12 cellular contexts compared by ENCODE assay signal in the genomic region with DNA sequence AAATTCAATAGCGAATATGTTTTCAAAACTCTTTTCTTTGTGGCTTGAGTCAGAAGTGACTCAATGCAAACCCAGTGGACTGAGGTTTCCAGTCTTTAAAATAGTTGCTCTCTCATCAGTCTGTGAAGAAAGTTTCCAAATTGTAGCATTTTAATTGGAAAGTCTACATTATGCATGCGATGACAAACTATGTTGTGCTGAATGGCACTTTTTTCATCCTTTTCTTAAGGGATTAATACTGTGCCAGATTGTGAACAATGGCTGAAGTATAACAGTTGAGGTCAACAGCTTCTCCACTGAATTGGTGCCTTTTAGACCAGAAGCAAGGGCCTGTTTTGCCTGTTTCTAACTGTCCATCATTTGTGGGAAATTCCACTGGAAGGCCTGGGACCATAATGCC.
DNase-seq lines count a peak whose midpoint lies in the region; ATAC-seq and TF ChIP-seq lines count a peak whose summit lies in the region.
"Had no signal": no experiment of that assay in that cellular context is flagged by ENCODE, and none has a peak within 500 bp of the region (broad histone marks: within the 10 kb centered on the region; RNA-seq: fewer than 3 reads in every experiment).

No MANE protein-coding gene starts in this region.

- no peak overlapping the region for H3K4me3 Mint-ChIP-seq in glutamatergic neuron (ENCODE audit: unreplicated experiment)

- peaks cover 23% of the 10 kb centered on the region for H3K4me1 Mint-ChIP-seq in glutamatergic neuron (ENCODE audit: low read depth, unreplicated experiment)

- H3K36me3 ChIP-seq in heart left ventricle (peaks cover 0 to 9% (median 6%) of the 10 kb centered on the region in 9 donors), adipocyte (ENCODE audit: control insufficient read depth, insufficient read depth, low read length, severe bottlenecking) (no peaks in the 10 kb centered on the region), gastroesophageal sphincter (peaks cover 0 to 8% of the 10 kb centered on the region in 2 donors)

- TF ChIP-seq POLR2A in heart left ventricle (IDR thresholded peaks at IDR 0.05) (no peak), gastroesophageal sphincter (IDR thresholded peaks at IDR 0.05) (no peak)

- intact Hi-C loops in heart left ventricle (cut with DNase I) (no loop called here), cardiac septum (cut with DNase I) (no loop called here)

- no peak for TF ChIP-seq EP300 in gastroesophageal sphincter (IDR thresholded peaks at IDR 0.05)

- no peak overlapping the region for H3K4me3 ChIP-seq in heart left ventricle
- peak overlapping the region; percentile 55 for H3K4me3 ChIP-seq in adipocyte (ENCODE audit: low read length)
- H3K4me3 ChIP-seq in gastroesophageal sphincter: no peak overlapping the region
- H3K4me3 ChIP-seq: BLaER1 treated with 17β-estradiol and CSF1 and Interleukin-3, amounts not matched to agents 10 nM and 100 nM had no signal

- WGBS in heart left ventricle, 4 donors: 79 to 92% (median 92%) methylated on average over 2 of the region's 2 CpGs
- 71% methylated on average over 1 to 2 of the region's 2 CpGs for WGBS in gastroesophageal sphincter (ENCODE audit: low coverage in 1 of 2), 2 donors

- ATAC-seq in heart left ventricle: no peak
- ATAC-seq in gastroesophageal sphincter: no peak
- no peak for ATAC-seq in HG02981 (IDR thresholded peaks at IDR 0.05; ENCODE audit: unreplicated experiment)
- ATAC-seq: esophagus mucosa had no signal

- H3K4me1 ChIP-seq in heart left ventricle: peaks cover 0 to 26% (median 12%) of the 10 kb centered on the region in 12 donors
- peaks cover 38% of the 10 kb centered on the region for H3K4me1 ChIP-seq in adipocyte (ENCODE audit: control insufficient read depth, insufficient read depth, low read length)
- H3K4me1 ChIP-seq in gastroesophageal sphincter: peaks cover 5 to 22% (median 13%) of the 10 kb centered on the region in 3 donors

- peak overlapping the region in 10 of 12 donors; percentile 12 to 87 (median 68) for H3K27ac ChIP-seq in heart left ventricle
- peak overlapping the region in 1 of 4 donors; percentile 11 for H3K27ac ChIP-seq in gastroesophageal sphincter
- H3K27ac ChIP-seq: BLaER1 treated with 17β-estradiol and CSF1 and Interleukin-3, amounts not matched to agents 10 nM and 100 nM had no signal

- H3K9ac ChIP-seq in adipocyte (ENCODE audit: low read length): peak overlapping the region; percentile 37
- H3K9ac ChIP-seq: BLaER1 treated with 17β-estradiol and CSF1 and Interleukin-3, amounts not matched to agents 10 nM and 100 nM had no signal

- no peaks in the 10 kb centered on the region for H3K27me3 ChIP-seq in heart left ventricle
- H3K27me3 ChIP-seq in adipocyte (replicated peaks; ENCODE audit: control insufficient read depth, insufficient read depth, low read length): no peaks in the 10 kb centered on the region
- H3K27me3 ChIP-seq in gastroesophageal sphincter: no peaks in the 10 kb centered on the region
- H3K27me3 ChIP-seq: BLaER1 treated with 17β-estradiol and CSF1 and Interleukin-3, amounts not matched to agents 10 nM and 100 nM had no signal

- TF ChIP-seq CTCF in heart left ventricle (IDR thresholded peaks at IDR 0.05) (no peak), glutamatergic neuron (IDR thresholded peaks at IDR 0.05; ENCODE audit: partially characterized antibody, unreplicated experiment) (no peak), gastroesophageal sphincter (IDR thresholded peaks at IDR 0.05) (no peak)

- H3K9me3 Mint-ChIP-seq in glutamatergic neuron (ENCODE audit: unreplicated experiment): peaks cover 2% of the 10 kb centered on the region

- DNase-seq in heart left ventricle (no peak), cardiac septum (ENCODE audit: low spot score) (no peak), adipocyte (ENCODE audit: low read depth) (peak; percentile 57), glutamatergic neuron (no peak), superior temporal gyrus (ENCODE audit: extremely low spot score) (peak; percentile 90), DMS53 (lab: John Stamatoyannopoulos, UW) (no peak)
- DNase-seq: NCI-H1436 treated with DMSO at 0.1 percent for 48 hours; stimulated activated CD4-positive, alpha-beta T cell treated with anti-CD3 and anti-CD28 coated beads, Interleukin-4, amount 100 ng/mL, for 4 hours had no signal

- H3K9me3 ChIP-seq in heart left ventricle (no peaks in the 10 kb centered on the region), adipocyte (ENCODE audit: control insufficient read depth, low read length) (no peaks in the 10 kb centered on the region), gastroesophageal sphincter (no peaks in the 10 kb centered on the region)
- H3K9me3 ChIP-seq: BLaER1 treated with 17β-estradiol and CSF1 and Interleukin-3, amounts not matched to agents 10 nM and 100 nM had no signal

- peaks cover 3% of the 10 kb centered on the region for H3K27me3 Mint-ChIP-seq in glutamatergic neuron (ENCODE audit: unreplicated experiment)

- no peaks in the 10 kb centered on the region for H3K36me3 Mint-ChIP-seq in glutamatergic neuron (ENCODE audit: unreplicated experiment)

- peak overlapping the region; percentile 56 for H3K27ac Mint-ChIP-seq in glutamatergic neuron (ENCODE audit: unreplicated experiment)

Comparison
In these comparisons a context has a peak if more than half of its experiments do, and no peak if none do; other contexts are left out.
1. DNase-seq: peak in adipocyte (single experiment) and superior temporal gyrus (single experiment); none in heart left ventricle (0 of 5), cardiac septum (single experiment), glutamatergic neuron (single experiment) and DMS53 (single experiment).